Comparison of ENCODE assay signal across 22 cellular contexts in genomic region chr3:47613723-47614122, GRCh38. TPM values are rescaled to one million over a fixed set of nuclear protein-coding genes. Genes with fewer than 3 reads are reported as not detected.
A peak's percentile ranks its signal among the peaks of the same experiment; 100 is the strongest.
DNase-seq lines count a peak whose midpoint lies in the region; ATAC-seq and TF ChIP-seq lines count a peak whose summit lies in the region.
"Had no signal": no experiment of that assay in that cellular context is flagged by ENCODE, and none has a peak within 500 bp of the region (broad histone marks: within the 10 kb centered on the region; RNA-seq: fewer than 3 reads in every experiment).

No MANE protein-coding gene starts in this region.

- H3K9me3 ChIP-seq in body of pancreas (no peaks in the 10 kb centered on the region), sigmoid colon (no peaks in the 10 kb centered on the region)
- H3K9me3 ChIP-seq: SJSA1 had no signal

- DNase-seq in NAMALWA (ENCODE audit: low spot score): peak; percentile 61
- peak; percentile 62 to 80 (median 68) for DNase-seq in body of pancreas
- DNase-seq in left kidney (ENCODE audit: low read depth, low spot score): peak; percentile 3
- DNase-seq in sigmoid colon: no peak
- no peak for DNase-seq in T-helper 1 cell
- no peak for DNase-seq in NCI-H510A (lab: John Stamatoyannopoulos, UW)
- DNase-seq: activated CD4-positive, alpha-beta T cell treated with anti-CD3 and anti-CD28 coated beads, Interleukin-2, amount 50 U/mL, for 1 hour; activated naive CD8-positive, alpha-beta T cell treated with anti-CD3 and anti-CD28 coated beads, Interleukin-2, amount 10 ng/mL, durations not matched to agents 7 days and 5 days; erythroblast; foreskin melanocyte; IMR-90; left cardiac atrium; NCI-H1436 treated with DMSO at 0.1 percent for 48 hours; NCI-H774; T-helper 2 cell had no signal

- peak overlapping the region in 3 of 4 donors; percentile 65 to 80 (median 66) for H3K27ac ChIP-seq in body of pancreas
- peak overlapping the region in 3 of 4 donors; percentile 47 to 63 (median 56) for H3K27ac ChIP-seq in sigmoid colon
- H3K27ac ChIP-seq: HL-60, neural progenitor cell, SJSA1, VCaP had no signal

- intact Hi-C loops in body of pancreas (cut with DNase I): no loop called here
- intact Hi-C loops in sigmoid colon (cut with DNase I): no loop called here

- ATAC-seq in body of pancreas (peak; percentile 75), GM19035 (IDR thresholded peaks at IDR 0.05; ENCODE audit: unreplicated experiment) (no peak)
- ATAC-seq: activated T-helper 17 cell treated with anti-CD3 and anti-CD28 coated beads, Interleukin-2, amount 50 U/mL, for 72 hours; left cardiac atrium had no signal

- H3K4me1 ChIP-seq in body of pancreas: peaks cover 42% of the 10 kb centered on the region
- H3K4me1 ChIP-seq in sigmoid colon: peaks cover 0 to 32% (median 24%) of the 10 kb centered on the region in 4 donors
- H3K4me1 ChIP-seq: neural progenitor cell had no signal

- TF ChIP-seq CTCF in body of pancreas (IDR thresholded peaks at IDR 0.05) (no peak), sigmoid colon (IDR thresholded peaks at IDR 0.05) (no peak)

- no peak for TF ChIP-seq EP300 in sigmoid colon (IDR thresholded peaks at IDR 0.05)

- TF ChIP-seq POLR2A in body of pancreas (IDR thresholded peaks at IDR 0.05): no peak
- TF ChIP-seq POLR2A in sigmoid colon (IDR thresholded peaks at IDR 0.05): no peak

- 33 to 36% methylated on average over 4 of the region's 4 CpGs for whole genome bisulfite sequencing in body of pancreas, 2 donors
- 72 to 83% methylated on average over 4 of the region's 4 CpGs for WGBS in sigmoid colon, 2 donors

- peaks cover 0 to 12% of the 10 kb centered on the region in 2 donors for H3K36me3 ChIP-seq in body of pancreas (replicated peaks in 1 of 2; ENCODE audit: insufficient read depth in 1 of 2, low read depth in 2 of 2)
- peaks cover 0 to 44% (median 7%) of the 10 kb centered on the region in 4 donors for H3K36me3 ChIP-seq in sigmoid colon

- H3K4me3 ChIP-seq in body of pancreas (no peak overlapping the region), sigmoid colon (no peak overlapping the region)
- H3K4me3 ChIP-seq: neural progenitor cell, SJSA1 had no signal

- H3K27me3 ChIP-seq in body of pancreas (no peaks in the 10 kb centered on the region), sigmoid colon (no peaks in the 10 kb centered on the region)
- H3K27me3 ChIP-seq: neural progenitor cell, SJSA1 had no signal

RNA-seq across cellular contexts. Expression of gene CSPG5, which starts 35.1 kb away (rescaled TPM):
- total RNA-seq in body of pancreas (under 1 TPM; 0.26 to 0.66 TPM), sigmoid colon (1 to 10 TPM in 3 of 4 donors, under 1 TPM in 1; 0.99 to 2.3 (median 1.5) TPM)
- polyA plus RNA-seq in sigmoid colon: 1 to 10 TPM in 1 of 3 donors, not detected in 2; 1.0 TPM
- total RNA-seq: ureter had no signal

Comparison
In these comparisons a context has a peak if more than half of its experiments do, and no peak if none do; other contexts are left out.
1. DNase-seq: peak in NAMALWA (single experiment), body of pancreas (4 of 4) and left kidney (single experiment); none in sigmoid colon (single experiment), T-helper 1 cell (0 of 5) and NCI-H510A (single experiment).